9 cellular contexts compared by ENCODE assay signal in the genomic region with DNA sequence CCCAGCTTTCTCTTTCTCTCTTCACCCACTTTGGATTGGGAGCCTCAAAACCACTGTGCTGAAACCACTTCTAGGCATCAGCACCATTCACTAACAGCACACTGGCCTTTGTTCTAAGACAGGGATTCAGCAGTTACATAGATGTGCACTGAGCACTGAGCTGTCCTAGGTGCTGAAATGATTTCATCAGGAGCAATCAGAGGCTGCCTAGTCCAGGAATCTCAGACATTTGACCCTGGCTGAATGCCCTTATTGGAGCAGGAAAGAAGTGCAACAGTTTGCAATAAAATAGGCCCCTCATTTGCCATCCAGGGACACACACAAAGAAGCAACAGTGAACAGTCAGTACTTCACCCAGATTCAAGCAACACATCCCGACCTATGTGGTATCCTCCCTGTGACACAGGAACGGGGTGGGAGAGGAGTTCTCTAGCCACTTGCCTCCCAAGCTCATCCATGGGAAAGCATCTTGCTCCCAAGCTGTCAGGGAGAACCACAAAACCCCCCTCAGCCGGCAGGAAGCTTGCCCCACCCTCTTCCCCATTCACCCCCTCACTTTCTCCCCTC.
DNase-seq lines count a peak whose midpoint lies in the region; ATAC-seq and TF ChIP-seq lines count a peak whose summit lies in the region.
"Had no signal": no experiment of that assay in that cellular context is flagged by ENCODE, and none has a peak within 500 bp of the region (broad histone marks: within the 10 kb centered on the region; RNA-seq: fewer than 3 reads in every experiment).

No MANE protein-coding gene starts in this region.

- no peaks in the 10 kb centered on the region for H3K4me1 Mint-ChIP-seq in activated CD4-positive, alpha-beta T cell treated with anti-CD3 and anti-CD28 coated beads for 36 hours
- no peaks in the 10 kb centered on the region for H3K4me1 Mint-ChIP-seq in activated T-helper 17 cell treated with anti-CD3 and anti-CD28 coated beads, Interleukin-2, amount 50 U/mL, for 72 hours
- H3K4me1 Mint-ChIP-seq: B cell had no signal

- H3K36me3 ChIP-seq in Panc1 (ENCODE audit: control insufficient read depth, insufficient read depth, low read length) = no peaks in the 10 kb centered on the region

- TF ChIP-seq CTCF in Panc1 (IDR thresholded peaks at IDR 0.05) (no peak), retinal pigment epithelial cell (conservative IDR thresholded peaks at IDR 0.05; ENCODE audit: low read depth, low read length) (no peak)

- H3K4me1 ChIP-seq in Panc1 (ENCODE audit: control insufficient read depth, insufficient read depth, low read length) = no peaks in the 10 kb centered on the region

- H3K4me3 Mint-ChIP-seq in activated CD4-positive, alpha-beta T cell treated with anti-CD3 and anti-CD28 coated beads for 36 hours = no peak overlapping the region
- H3K4me3 Mint-ChIP-seq in activated T-helper 17 cell treated with anti-CD3 and anti-CD28 coated beads, Interleukin-2, amount 50 U/mL, for 72 hours = no peak overlapping the region
- H3K4me3 Mint-ChIP-seq: B cell had no signal

- peaks cover 10% of the 10 kb centered on the region for H3K27me3 ChIP-seq in Panc1 (ENCODE audit: control insufficient read depth, insufficient read depth, low read length)

- CTCF ChIA-PET in activated CD4-positive, alpha-beta T cell treated with anti-CD3 and anti-CD28 coated beads for 36 hours (lab: Charles Lee) = no interaction called here
- CTCF ChIA-PET in Panc1 (lab: Charles Lee) = no interaction called here

- H3K27me3 Mint-ChIP-seq in activated CD4-positive, alpha-beta T cell treated with anti-CD3 and anti-CD28 coated beads for 36 hours = peaks cover 4% of the 10 kb centered on the region
- peaks cover 25% of the 10 kb centered on the region for H3K27me3 Mint-ChIP-seq in activated T-helper 17 cell treated with anti-CD3 and anti-CD28 coated beads, Interleukin-2, amount 50 U/mL, for 72 hours

- no peaks in the 10 kb centered on the region for H3K9me3 ChIP-seq in Panc1 (ENCODE audit: control insufficient read depth, insufficient read depth, low read depth, low read length)

- no peak overlapping the region for H3K27ac ChIP-seq in Panc1 (ENCODE audit: low read length)

- no peaks in the 10 kb centered on the region for H3K36me3 Mint-ChIP-seq in activated CD4-positive, alpha-beta T cell treated with anti-CD3 and anti-CD28 coated beads for 36 hours (ENCODE audit: low read depth)
- H3K36me3 Mint-ChIP-seq in activated T-helper 17 cell treated with anti-CD3 and anti-CD28 coated beads, Interleukin-2, amount 50 U/mL, for 72 hours (ENCODE audit: low read depth) = no peaks in the 10 kb centered on the region

- H3K4me3 ChIP-seq in Panc1 (ENCODE audit: low read depth in 2 of 2, low read length in 2 of 2) (no peak overlapping the region), retinal pigment epithelial cell (ENCODE audit: low read length) (no peak overlapping the region)

- H3K9me3 Mint-ChIP-seq in activated CD4-positive, alpha-beta T cell treated with anti-CD3 and anti-CD28 coated beads for 36 hours (ENCODE audit: low read depth) = no peaks in the 10 kb centered on the region
- H3K9me3 Mint-ChIP-seq in activated T-helper 17 cell treated with anti-CD3 and anti-CD28 coated beads, Interleukin-2, amount 50 U/mL, for 72 hours = no peaks in the 10 kb centered on the region

- in situ Hi-C loops in Panc1 (cut with HindIII; ENCODE audit: low pct_unique_long_range_greater_than_20kb, low sequenced_read_pairs) = no loop called here

- DNase-seq in activated CD4-positive, alpha-beta T cell treated with anti-CD3 and anti-CD28 coated beads for 36 hours = peak; percentile 12
- no peak for DNase-seq in activated CD4-positive, alpha-beta T cell treated with anti-CD3 and anti-CD28 coated beads, Interleukin-2, amount 50 U/mL, for 4 hours
- DNase-seq in Panc1 (ENCODE audit: low read depth, low spot score) (peak; percentile 10), fibroblast of gingiva (ENCODE audit: low read depth) (peak; percentile 44), retinal pigment epithelial cell (ENCODE audit: low read depth) (peak; percentile 58), DMS153 (lab: John Stamatoyannopoulos, UW) (no peak), NCI-H2029 (lab: John Stamatoyannopoulos, UW) (no peak)

- BruUV-seq in Panc1 (replicated peaks; lab: Mats Ljungman, UMichigan) = no TSS peak

- POLR2A ChIA-PET in activated CD4-positive, alpha-beta T cell treated with anti-CD3 and anti-CD28 coated beads for 36 hours (lab: Charles Lee) = no interaction called here
- POLR2A ChIA-PET in Panc1 (lab: Charles Lee) = no interaction called here

- H3K27ac Mint-ChIP-seq in activated CD4-positive, alpha-beta T cell treated with anti-CD3 and anti-CD28 coated beads for 36 hours = no peak overlapping the region
- H3K27ac Mint-ChIP-seq in activated T-helper 17 cell treated with anti-CD3 and anti-CD28 coated beads, Interleukin-2, amount 50 U/mL, for 72 hours = no peak overlapping the region
- H3K27ac Mint-ChIP-seq: B cell had no signal

- ATAC-seq in activated CD4-positive, alpha-beta T cell treated with anti-CD3 and anti-CD28 coated beads for 36 hours = no peak
- ATAC-seq in Panc1 = 0 out of 2 replicates have a peak, but pooled peaks have one; percentile 62
- ATAC-seq in activated T-helper 17 cell treated with anti-CD3 and anti-CD28 coated beads, Interleukin-2, amount 50 U/mL, for 72 hours (replicated peaks) = no peak

- intact Hi-C loops in activated CD4-positive, alpha-beta T cell treated with anti-CD3 and anti-CD28 coated beads for 36 hours (cut with DNase I, micrococcal nuclease) = no loop called here
- intact Hi-C loops in Panc1 (cut with micrococcal nuclease; ENCODE audit: unreplicated experiment) = no loop called here

Comparison
In these comparisons a context has a peak if more than half of its experiments do, and no peak if none do; other contexts are left out.
1. DNase-seq: peak in activated CD4-positive, alpha-beta T cell treated with anti-CD3 and anti-CD28 coated beads for 36 hours (single experiment), Panc1 (single experiment), fibroblast of gingiva (single experiment) and retinal pigment epithelial cell (single experiment); none in activated CD4-positive, alpha-beta T cell treated with anti-CD3 and anti-CD28 coated beads, Interleukin-2, amount 50 U/mL, for 4 hours (0 of 2), DMS153 (single experiment) and NCI-H2029 (single experiment).